In genomic region chr6:135224037-135224647, GRCh38 we compare ENCODE assay signal across 14 cellular contexts. TPM values are rescaled to one million over a fixed set of nuclear protein-coding genes. Genes with fewer than 3 reads are reported as not detected.
DNase-seq lines count a peak whose midpoint lies in the region; ATAC-seq and TF ChIP-seq lines count a peak whose summit lies in the region.
"Had no signal": no experiment of that assay in that cellular context is flagged by ENCODE, and none has a peak within 500 bp of the region (broad histone marks: within the 10 kb centered on the region; RNA-seq: fewer than 3 reads in every experiment).

No MANE protein-coding gene starts in this region.

- ATAC-seq in stimulated activated naive CD8-positive, alpha-beta T cell treated with anti-CD3 and anti-CD28 coated beads, Interleukin-15, Interleukin-2, amounts not matched to agents 100 U/mL and 50 U/mL, for 24 hours: no peak
- ATAC-seq in right lobe of liver (peak; percentile 75 to 83 (median 79)), GM18502 (IDR thresholded peaks at IDR 0.05; ENCODE audit: poor library complexity, unreplicated experiment) (no peak)
- ATAC-seq: body of pancreas had no signal

- H3K79me2 ChIP-seq in H9 (ENCODE audit: insufficient read depth, low read length): no peaks in the 10 kb centered on the region

- H2BK15ac ChIP-seq in H9 (ENCODE audit: low read depth, low read length): no peak overlapping the region

- H3K9me3 ChIP-seq in right lobe of liver: no peaks in the 10 kb centered on the region
- no peaks in the 10 kb centered on the region for H3K9me3 ChIP-seq in H9 (ENCODE audit: control insufficient read depth, low read depth, low read length)
- no peaks in the 10 kb centered on the region for H3K9me3 ChIP-seq in vagina
- H3K9me3 ChIP-seq: body of pancreas, testis had no signal

- intact Hi-C loops in activated T-helper 1 cell treated with anti-CD3 and anti-CD28 coated beads, Interleukin-12 subunit alpha, Interleukin-12 subunit beta, Interleukin-2, Interleukin-4 antibody, amounts not matched to agents 30 ng/mL and 10 ng/mL and 1 ng/mL, durations not matched to agents 14 hours and 24 hours and 36 hours (cut with micrococcal nuclease): no loop called here
- intact Hi-C loops in right lobe of liver (cut with DNase I): no loop called here
- intact Hi-C loops in vagina (cut with DNase I): no loop called here

- no peaks in the 10 kb centered on the region for H3K27me3 Mint-ChIP-seq in stimulated activated naive CD8-positive, alpha-beta T cell treated with anti-CD3 and anti-CD28 coated beads, Interleukin-15, Interleukin-2, amounts not matched to agents 100 ng/mL and 50 ng/mL, for 24 hours
- no peaks in the 10 kb centered on the region for H3K27me3 Mint-ChIP-seq in activated T-helper 1 cell treated with anti-CD3 and anti-CD28 coated beads, Interleukin-12 subunit alpha, Interleukin-12 subunit beta, Interleukin-2, Interleukin-4 antibody, amounts not matched to agents 30 ng/mL and 10 ng/mL and 1 ng/mL, durations not matched to agents 14 hours and 24 hours and 36 hours (ENCODE audit: insufficient read depth)
- H3K27me3 Mint-ChIP-seq in H9 (ENCODE audit: low read depth): no peaks in the 10 kb centered on the region

- H2BK20ac ChIP-seq in H9 (ENCODE audit: low read depth, low read length, poor library complexity, severe bottlenecking): no peak overlapping the region

- no peak overlapping the region for H4K8ac ChIP-seq in H9 (replicated peaks; ENCODE audit: insufficient read length, low read depth, low read length)

- no peak overlapping the region for H3K56ac ChIP-seq in H9 (ENCODE audit: insufficient read length, low read depth, low read length)

- peaks cover 17% of the 10 kb centered on the region for H3K36me3 Mint-ChIP-seq in stimulated activated naive CD8-positive, alpha-beta T cell treated with anti-CD3 and anti-CD28 coated beads, Interleukin-15, Interleukin-2, amounts not matched to agents 100 ng/mL and 50 ng/mL, for 24 hours (ENCODE audit: low read depth)
- peaks cover 19% of the 10 kb centered on the region for H3K36me3 Mint-ChIP-seq in activated T-helper 1 cell treated with anti-CD3 and anti-CD28 coated beads, Interleukin-12 subunit alpha, Interleukin-12 subunit beta, Interleukin-2, Interleukin-4 antibody, amounts not matched to agents 30 ng/mL and 10 ng/mL and 1 ng/mL, durations not matched to agents 14 hours and 24 hours and 36 hours (ENCODE audit: low read depth)
- peaks cover 0 to 10% (median 9%) of the 10 kb centered on the region in 3 experiments; a peak in 4 of 7 replicates for H3K36me3 Mint-ChIP-seq in H9 (ENCODE audit: insufficient read depth in 1 of 3, low read depth in 3 of 3)

- peak overlapping the region; percentile 72 for H3K27ac Mint-ChIP-seq in stimulated activated naive CD8-positive, alpha-beta T cell treated with anti-CD3 and anti-CD28 coated beads, Interleukin-15, Interleukin-2, amounts not matched to agents 100 ng/mL and 50 ng/mL, for 24 hours
- H3K27ac Mint-ChIP-seq in activated T-helper 1 cell treated with anti-CD3 and anti-CD28 coated beads, Interleukin-12 subunit alpha, Interleukin-12 subunit beta, Interleukin-2, Interleukin-4 antibody, amounts not matched to agents 30 ng/mL and 10 ng/mL and 1 ng/mL, durations not matched to agents 14 hours and 24 hours and 36 hours: peak overlapping the region; percentile 83
- peak overlapping the region in 1 of 3 experiments; percentile 9; a peak in 2 of 7 replicates for H3K27ac Mint-ChIP-seq in H9

- H2AFZ ChIP-seq in H9 (ENCODE audit: low read length): no peak overlapping the region

- no peaks in the 10 kb centered on the region for H3K9me3 Mint-ChIP-seq in stimulated activated naive CD8-positive, alpha-beta T cell treated with anti-CD3 and anti-CD28 coated beads, Interleukin-15, Interleukin-2, amounts not matched to agents 100 ng/mL and 50 ng/mL, for 24 hours
- no peaks in the 10 kb centered on the region for H3K9me3 Mint-ChIP-seq in activated T-helper 1 cell treated with anti-CD3 and anti-CD28 coated beads, Interleukin-12 subunit alpha, Interleukin-12 subunit beta, Interleukin-2, Interleukin-4 antibody, amounts not matched to agents 30 ng/mL and 10 ng/mL and 1 ng/mL, durations not matched to agents 14 hours and 24 hours and 36 hours
- H3K9me3 Mint-ChIP-seq in H9: no peaks in the 10 kb centered on the region

- H3T11ph ChIP-seq in H9 (ENCODE audit: low read length): no peak overlapping the region

- no peak overlapping the region for H3K4me2 ChIP-seq in H9 (ENCODE audit: insufficient read depth, insufficient read length, low read length)

- H3K23ac ChIP-seq in H9 (ENCODE audit: insufficient read length, low read depth, low read length): no peak overlapping the region

- no peak overlapping the region for H3K18ac ChIP-seq in H9 (ENCODE audit: insufficient read length, low read depth, low read length)

- no peak for DNase-seq in stimulated activated naive CD8-positive, alpha-beta T cell treated with anti-CD3 and anti-CD28 coated beads, Interleukin-15, Interleukin-2, amounts not matched to agents 100 U/mL and 50 U/mL, for 24 hours
- DNase-seq in activated T-helper 1 cell treated with anti-CD3 and anti-CD28 coated beads, Interleukin-12 subunit alpha, Interleukin-12 subunit beta, Interleukin-2, Interleukin-4 antibody, amounts not matched to agents 30 ng/mL and 10 ng/mL and 1 ng/mL, durations not matched to agents 14 hours and 24 hours and 36 hours (ENCODE audit: low spot score): no peak
- DNase-seq in right lobe of liver (no peak), H9 (no peak), GM03348 (ENCODE audit: low spot score) (no peak), vagina (ENCODE audit: extremely low spot score in 2 of 2) (no peak)
- DNase-seq: body of pancreas; DMS79 treated with DMSO at 0.1 percent for 48 hours; mesenchymal stem cell; ovary; stimulated activated CD4-positive, alpha-beta T cell treated with anti-CD3 and anti-CD28 coated beads, Interleukin-12 subunit alpha, Interleukin-12 subunit beta, amount 100 ng/mL, for 4 hours; testis had no signal

- H3K4me3 Mint-ChIP-seq in stimulated activated naive CD8-positive, alpha-beta T cell treated with anti-CD3 and anti-CD28 coated beads, Interleukin-15, Interleukin-2, amounts not matched to agents 100 ng/mL and 50 ng/mL, for 24 hours: peak overlapping the region; percentile 80
- peak overlapping the region; percentile 72 for H3K4me3 Mint-ChIP-seq in activated T-helper 1 cell treated with anti-CD3 and anti-CD28 coated beads, Interleukin-12 subunit alpha, Interleukin-12 subunit beta, Interleukin-2, Interleukin-4 antibody, amounts not matched to agents 30 ng/mL and 10 ng/mL and 1 ng/mL, durations not matched to agents 14 hours and 24 hours and 36 hours
- no peak overlapping the region for H3K4me3 Mint-ChIP-seq in H9

- H3K4me1 ChIP-seq in right lobe of liver (no peaks in the 10 kb centered on the region), H9 (ENCODE audit: insufficient read depth, low read length) (no peaks in the 10 kb centered on the region), vagina (no peaks in the 10 kb centered on the region)
- H3K4me1 ChIP-seq: body of pancreas, testis had no signal

- H2BK5ac ChIP-seq in H9 (ENCODE audit: insufficient read length, low read length): no peak overlapping the region

- no peaks in the 10 kb centered on the region for H3K36me3 ChIP-seq in right lobe of liver
- no peaks in the 10 kb centered on the region for H3K36me3 ChIP-seq in vagina
- H3K36me3 ChIP-seq: ovary had no signal

- no peak overlapping the region for H3K14ac ChIP-seq in H9 (ENCODE audit: insufficient read depth, low read length)

- no peaks in the 10 kb centered on the region for H3K79me1 ChIP-seq in H9 (ENCODE audit: insufficient read depth, low read depth, low read length, poor library complexity, severe bottlenecking)

- H4K5ac ChIP-seq in H9 (ENCODE audit: insufficient read length, low read depth, low read length): no peak overlapping the region

- peak overlapping the region in 2 of 3 donors; percentile 27 to 35 for H3K27ac ChIP-seq in right lobe of liver
- H3K27ac ChIP-seq in H9 (ENCODE audit: insufficient read length, low read depth, low read length): no peak overlapping the region
- no peak overlapping the region for H3K27ac ChIP-seq in vagina
- H3K27ac ChIP-seq: body of pancreas, ovary, testis had no signal

- WGBS in right lobe of liver (ENCODE audit: insufficient coverage, low coverage, low lambda C conversion rate, missing lambda C conversion rate): 16% methylated on average over 6 of the region's 6 CpGs
- WGBS in H9 (ENCODE audit: extremely low coverage, insufficient read length, low lambda C conversion rate): no CpG with 5 or more reads among the region's 6 CpGs

- H3K9ac ChIP-seq in H9 (ENCODE audit: extremely low read depth, insufficient read length, low read length): no peak overlapping the region

- no peak overlapping the region for H2BK12ac ChIP-seq in H9 (ENCODE audit: insufficient read length, low read depth, low read length)

- no peaks in the 10 kb centered on the region for H4K20me1 ChIP-seq in H9 (ENCODE audit: control insufficient read depth, insufficient read depth, insufficient read length)

- TF ChIP-seq CTCF in right lobe of liver (IDR thresholded peaks at IDR 0.05): no peak
- no peak for TF ChIP-seq CTCF in H9 (conservative IDR thresholded peaks at IDR 0.05)
- no peak for TF ChIP-seq CTCF in vagina (IDR thresholded peaks at IDR 0.05)

- no peak overlapping the region for H3K4ac ChIP-seq in H9 (ENCODE audit: low read depth, low read length)

- no peak overlapping the region for H2AK5ac ChIP-seq in H9 (ENCODE audit: insufficient read length, low read length)

- H4K91ac ChIP-seq in H9 (ENCODE audit: insufficient read length, low read depth, low read length): no peak overlapping the region

- H3K27me3 ChIP-seq in right lobe of liver: no peaks in the 10 kb centered on the region
- H3K27me3 ChIP-seq in H9 (ENCODE audit: insufficient read depth, low read length): no peaks in the 10 kb centered on the region
- no peaks in the 10 kb centered on the region for H3K27me3 ChIP-seq in vagina
- H3K27me3 ChIP-seq: body of pancreas, ovary, testis had no signal

- H3K23me2 ChIP-seq in H9 (ENCODE audit: insufficient read length, low read depth, low read length, poor library complexity, severe bottlenecking): peaks cover 3% of the 10 kb centered on the region

- TF ChIP-seq POLR2A in right lobe of liver (IDR thresholded peaks at IDR 0.05): no peak
- TF ChIP-seq POLR2A in vagina (IDR thresholded peaks at IDR 0.05): no peak

- H2BK120ac ChIP-seq in H9 (ENCODE audit: low read depth, low read length, poor library complexity, severe bottlenecking): no peak overlapping the region

- peaks cover 21% of the 10 kb centered on the region for H3K4me1 Mint-ChIP-seq in stimulated activated naive CD8-positive, alpha-beta T cell treated with anti-CD3 and anti-CD28 coated beads, Interleukin-15, Interleukin-2, amounts not matched to agents 100 ng/mL and 50 ng/mL, for 24 hours (ENCODE audit: low read depth)
- H3K4me1 Mint-ChIP-seq in activated T-helper 1 cell treated with anti-CD3 and anti-CD28 coated beads, Interleukin-12 subunit alpha, Interleukin-12 subunit beta, Interleukin-2, Interleukin-4 antibody, amounts not matched to agents 30 ng/mL and 10 ng/mL and 1 ng/mL, durations not matched to agents 14 hours and 24 hours and 36 hours (ENCODE audit: low read depth): peaks cover 22% of the 10 kb centered on the region
- peaks cover 12 to 18% of the 10 kb centered on the region in 2 experiments for H3K4me1 Mint-ChIP-seq in H9

- H3K4me3 ChIP-seq in right lobe of liver (peak overlapping the region in 2 of 3 donors; percentile 19 to 22), vagina (no peak overlapping the region)
- H3K4me3 ChIP-seq: body of pancreas, ovary, testis had no signal

RNA-seq across cellular contexts. Expression of gene MYB, which starts 43.0 kb away (rescaled TPM):
- 57.3 and 60.4 TPM in 2 replicates for total RNA-seq in activated T-helper 1 cell treated with anti-CD3 and anti-CD28 coated beads, Interleukin-12 subunit alpha, Interleukin-12 subunit beta, Interleukin-2, Interleukin-4 antibody, amounts not matched to agents 30 ng/mL and 10 ng/mL and 1 ng/mL, durations not matched to agents 14 hours and 24 hours and 36 hours
- total RNA-seq in right lobe of liver (under 1 TPM in 5 of 6 experiments, not detected in 1; 0.11 to 0.51 (median 0.33) TPM), H9 (2021) (5.8 and 6.7 TPM in 2 replicates), vagina (2.5 TPM)
- total RNA-seq: body of pancreas had no signal

Comparison
In these comparisons a context has a peak if more than half of its experiments do, and no peak if none do; other contexts are left out.
1. H3K4me3 Mint-ChIP-seq: peak in stimulated activated naive CD8-positive, alpha-beta T cell treated with anti-CD3 and anti-CD28 coated beads, Interleukin-15, Interleukin-2, amounts not matched to agents 100 ng/mL and 50 ng/mL, for 24 hours (single experiment) and activated T-helper 1 cell treated with anti-CD3 and anti-CD28 coated beads, Interleukin-12 subunit alpha, Interleukin-12 subunit beta, Interleukin-2, Interleukin-4 antibody, amounts not matched to agents 30 ng/mL and 10 ng/mL and 1 ng/mL, durations not matched to agents 14 hours and 24 hours and 36 hours (single experiment); none in H9 (0 of 2).
2. ATAC-seq: peak in right lobe of liver (4 of 4); none in stimulated activated naive CD8-positive, alpha-beta T cell treated with anti-CD3 and anti-CD28 coated beads, Interleukin-15, Interleukin-2, amounts not matched to agents 100 U/mL and 50 U/mL, for 24 hours (single experiment) and GM18502 (single experiment).
3. H3K27ac ChIP-seq: peak in right lobe of liver (2 of 3); none in H9 (single experiment) and vagina (single experiment).
4. H3K4me3 ChIP-seq: peak in right lobe of liver (2 of 3); none in vagina (0 of 2).